Comparison of ENCODE assay signal across 1 cellular context in the genomic region with DNA sequence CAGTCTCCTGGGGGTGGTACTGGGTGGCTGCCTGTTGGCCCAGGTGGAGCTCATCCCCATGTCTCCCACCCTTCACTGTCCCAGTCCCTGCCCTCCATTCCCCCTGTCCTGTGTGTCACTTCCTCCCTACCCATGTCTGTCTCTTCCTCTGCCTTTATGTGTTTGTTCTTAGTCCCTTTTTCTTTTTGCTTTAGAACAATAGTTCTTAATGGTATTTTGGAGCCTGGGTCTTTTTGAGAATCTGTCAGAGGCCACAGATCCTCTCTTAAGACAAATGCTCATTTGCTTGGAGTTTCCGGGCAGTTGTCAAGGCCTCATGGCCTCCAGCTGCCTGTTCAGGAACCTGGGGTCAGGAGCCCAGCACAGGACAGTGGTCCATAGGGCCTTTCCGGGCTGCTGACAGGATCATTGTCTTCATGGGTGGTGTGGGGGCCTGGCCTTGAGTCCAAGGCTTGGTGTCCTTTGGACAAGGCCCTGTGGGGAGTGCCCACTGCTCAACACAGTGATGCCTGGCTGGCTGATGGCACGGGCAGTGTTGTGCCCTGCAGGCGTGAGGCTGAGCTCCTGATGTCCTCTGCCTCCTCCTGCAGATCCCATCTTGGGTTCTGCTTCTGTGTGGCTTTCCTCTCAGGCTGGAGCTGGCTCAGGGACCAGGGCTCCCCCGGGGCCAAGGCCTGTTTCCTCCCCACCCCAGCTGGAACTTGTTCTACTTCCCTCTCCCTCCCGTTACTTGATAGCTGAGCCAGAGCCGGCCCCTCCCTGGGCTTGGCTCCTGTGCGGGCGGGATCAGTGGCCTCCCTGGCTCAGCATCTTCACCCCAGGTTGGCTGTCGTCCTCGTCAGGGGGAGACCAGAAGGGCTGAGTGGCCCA.
TF ChIP-seq lines count a peak whose summit lies in the region.

No MANE protein-coding gene starts in this region.

TF ChIP-seq in IMR-90, 13 proteins besides CTCF, POLR2A, EP300 and RAD21:
- TF ChIP-seq FOS (IDR thresholded peaks at IDR 0.05; ENCODE audit: low read depth, low read length): no peak
- TF ChIP-seq MAFK (IDR thresholded peaks at IDR 0.05; ENCODE audit: low read depth, low read length): no peak
- no peak for TF ChIP-seq RFX5 (IDR thresholded peaks at IDR 0.05; ENCODE audit: low read depth, low read length)
- TF ChIP-seq USF2 (IDR thresholded peaks at IDR 0.05; ENCODE audit: low read depth, low read length): no peak
- no peak for TF ChIP-seq CEBPB (IDR thresholded peaks at IDR 0.05; ENCODE audit: low read depth, low read length)
- no peak for TF ChIP-seq SMC3 (IDR thresholded peaks at IDR 0.05; ENCODE audit: low read depth, low read length)
- no peak for TF ChIP-seq MXI1 (IDR thresholded peaks at IDR 0.05; ENCODE audit: borderline replicate concordance, low read depth, low read length)
- no peak for TF ChIP-seq NFE2L2 (IDR thresholded peaks at IDR 0.05; ENCODE audit: low read depth, low read length)
- TF ChIP-seq ELK1 (IDR thresholded peaks at IDR 0.05; ENCODE audit: borderline replicate concordance, low read depth, low read length): no peak
- no peak for TF ChIP-seq CHD1 (IDR thresholded peaks at IDR 0.05; ENCODE audit: low read depth, low read length)
- TF ChIP-seq MAZ (IDR thresholded peaks at IDR 0.05; ENCODE audit: borderline replicate concordance, low read depth, low read length): no peak
- no peak for TF ChIP-seq BHLHE40 (IDR thresholded peaks at IDR 0.05; ENCODE audit: low read depth, low read length)
- no peak for TF ChIP-seq RCOR1 (IDR thresholded peaks at IDR 0.05; ENCODE audit: insufficient replicate concordance, low read length)
TF ChIP-seq in IMR-90: peak in this region for 0.
